Comparison of ENCODE assay signal across 19 cellular contexts in the genomic region with DNA sequence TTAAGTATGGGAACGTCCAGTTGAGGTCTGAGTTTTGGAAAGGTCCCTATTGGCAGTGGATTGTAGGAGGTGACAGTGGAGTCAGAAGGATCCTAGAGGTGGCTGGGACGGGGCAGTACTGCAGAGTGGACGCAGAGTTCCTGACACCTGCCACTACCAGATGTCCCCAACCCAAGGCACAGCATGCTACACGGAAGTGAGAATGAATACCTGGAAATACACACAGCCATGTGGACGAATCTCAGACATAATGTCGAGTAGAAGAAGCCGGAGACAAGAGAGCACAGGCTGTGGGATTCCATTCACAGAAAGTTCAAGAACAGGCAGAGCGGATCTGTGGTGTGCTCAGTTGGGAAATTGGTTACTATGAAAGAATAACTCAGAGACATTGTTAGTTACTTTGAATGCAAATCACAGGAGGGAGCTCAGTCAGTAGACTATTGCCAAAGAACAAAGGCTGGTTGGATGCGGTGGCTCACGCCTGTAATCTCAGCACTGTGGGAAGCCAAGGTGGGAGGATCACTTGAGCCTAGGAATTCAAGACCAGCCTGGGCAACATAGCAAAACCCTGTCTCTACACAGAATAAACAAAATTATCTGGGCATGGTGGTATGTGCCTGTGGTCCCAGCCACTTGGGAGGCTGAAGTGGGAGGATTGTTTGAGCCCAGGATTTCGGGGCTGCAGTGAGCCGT. TPM values are rescaled to one million over a fixed set of nuclear protein-coding genes. Genes with fewer than 3 reads are reported as not detected.
DNase-seq lines count a peak whose midpoint lies in the region; FAIRE-seq and TF ChIP-seq lines count a peak whose summit lies in the region.
"Had no signal": no experiment of that assay in that cellular context is flagged by ENCODE, and none has a peak within 500 bp of the region (broad histone marks: within the 10 kb centered on the region; RNA-seq: fewer than 3 reads in every experiment).

No MANE protein-coding gene starts in this region.

- no peak overlapping the region for H2BK5ac ChIP-seq in H9 (ENCODE audit: insufficient read length, low read length)
- peak overlapping the region; percentile 1 for H2BK5ac ChIP-seq in mesendoderm (ENCODE audit: low read length)

- DNase-seq in H9 (no peak), bronchial epithelial cell (ENCODE audit: low read depth) (no peak), mesendoderm (peak; percentile 85), NCI-H2196 (lab: John Stamatoyannopoulos, UW; ENCODE audit: unreplicated experiment) (no peak)
- DNase-seq in activated effector memory CD4-positive, alpha-beta T cell treated with anti-CD3 and anti-CD28 coated beads, Interleukin-2, amount 50 U/mL, for 16 hours, result no peak
- DNase-seq in stimulated activated CD4-positive, alpha-beta T cell treated with anti-CD3 and anti-CD28 coated beads, Interleukin-12 subunit alpha, Interleukin-12 subunit beta, amount 100 ng/mL, for 4 hours, result no peak
- no peak for DNase-seq in stimulated activated CD4-positive, alpha-beta T cell treated with anti-CD3 and anti-CD28 coated beads, Interleukin-4, amount 100 ng/mL, for 24 hours
- DNase-seq: CD8-positive, alpha-beta T cell; COR-L47; DMS153; H7 had no signal

- no peak overlapping the region for H2BK12ac ChIP-seq in H9 (ENCODE audit: insufficient read length, low read depth, low read length)

- no peaks in the 10 kb centered on the region for H3K36me3 ChIP-seq in bronchial epithelial cell (ENCODE audit: control insufficient read depth, insufficient read depth, low read length)
- H3K36me3 ChIP-seq in mesendoderm (ENCODE audit: control insufficient read depth, insufficient read depth, low read length), result no peaks in the 10 kb centered on the region

- H3K27me3 Mint-ChIP-seq in H9 (ENCODE audit: low read depth), result no peaks in the 10 kb centered on the region

- H3K4me2 ChIP-seq in H9 (ENCODE audit: insufficient read depth, insufficient read length, low read length) (no peak overlapping the region), mesendoderm (ENCODE audit: low read length) (no peak overlapping the region)
- H3K4me2 ChIP-seq: GM23338 had no signal

- peaks cover 6 to 7% of the 10 kb centered on the region in 2 experiments for H3K4me1 Mint-ChIP-seq in H9
- H3K4me1 Mint-ChIP-seq: CD14-positive monocyte, GM23338, IgD-negative memory B cell had no signal

- H3K79me2 ChIP-seq in H9 (ENCODE audit: insufficient read depth, low read length) (no peaks in the 10 kb centered on the region), mesendoderm (ENCODE audit: control insufficient read depth, insufficient read depth, low read length) (no peaks in the 10 kb centered on the region)

- no peaks in the 10 kb centered on the region for H4K20me1 ChIP-seq in H9 (ENCODE audit: control insufficient read depth, insufficient read depth, insufficient read length)

- H3K4ac ChIP-seq in H9 (ENCODE audit: low read depth, low read length) (no peak overlapping the region), mesendoderm (ENCODE audit: low read depth, low read length) (no peak overlapping the region)

- H3K9me3 ChIP-seq in H9 (ENCODE audit: control insufficient read depth, low read depth, low read length), result no peaks in the 10 kb centered on the region

- H4K5ac ChIP-seq in H9 (ENCODE audit: insufficient read length, low read depth, low read length) (no peak overlapping the region), mesendoderm (ENCODE audit: low read length) (no peak overlapping the region)

- peak; percentile 72 for FAIRE-seq in bronchial epithelial cell (lab: Jason Lieb, UNC)
- FAIRE-seq: D721Med, GM12891 had no signal

- H3K18ac ChIP-seq in H9 (ENCODE audit: insufficient read length, low read depth, low read length) (no peak overlapping the region), mesendoderm (ENCODE audit: low read length) (no peak overlapping the region)

- no peak overlapping the region for H2BK15ac ChIP-seq in H9 (ENCODE audit: low read depth, low read length)
- H2BK15ac ChIP-seq in mesendoderm (replicated peaks; ENCODE audit: low read depth), result no peak overlapping the region

- H2BK120ac ChIP-seq in H9 (ENCODE audit: low read depth, low read length, poor library complexity, severe bottlenecking) (no peak overlapping the region), mesendoderm (ENCODE audit: low read depth, low read length) (no peak overlapping the region)

- peak overlapping the region in 2 of 3 experiments; percentile 15 to 22; a peak in 3 of 7 replicates for H3K27ac Mint-ChIP-seq in H9
- H3K27ac Mint-ChIP-seq: CD14-positive monocyte; CD8-positive, alpha-beta T cell; GM23338; IgD-negative memory B cell had no signal

- no peak overlapping the region for H3K9ac ChIP-seq in H9 (ENCODE audit: extremely low read depth, insufficient read length, low read length)
- H3K9ac ChIP-seq in mesendoderm (ENCODE audit: low read length), result no peak overlapping the region

- no peaks in the 10 kb centered on the region for H3K23me2 ChIP-seq in H9 (ENCODE audit: insufficient read length, low read depth, low read length, poor library complexity, severe bottlenecking)

- no peak overlapping the region for H4K8ac ChIP-seq in H9 (replicated peaks; ENCODE audit: insufficient read length, low read depth, low read length)
- no peak overlapping the region for H4K8ac ChIP-seq in mesendoderm (ENCODE audit: low read depth, low read length)

- no peak overlapping the region for H3K4me3 Mint-ChIP-seq in H9
- H3K4me3 Mint-ChIP-seq: CD8-positive, alpha-beta T cell; GM23338; IgD-negative memory B cell had no signal

- H3K23ac ChIP-seq in H9 (ENCODE audit: insufficient read length, low read depth, low read length) (no peak overlapping the region), mesendoderm (ENCODE audit: low read length) (no peak overlapping the region)

- peaks cover 8 to 26% (median 23%) of the 10 kb centered on the region in 3 experiments; a peak in 6 of 7 replicates for H3K36me3 Mint-ChIP-seq in H9 (ENCODE audit: insufficient read depth in 1 of 3, low read depth in 3 of 3)
- H3K36me3 Mint-ChIP-seq: CD14-positive monocyte; CD8-positive, alpha-beta T cell; IgD-negative memory B cell had no signal

- H3K27me3 ChIP-seq in H9 (ENCODE audit: insufficient read depth, low read length) (no peaks in the 10 kb centered on the region), bronchial epithelial cell (ENCODE audit: control insufficient read depth, insufficient read depth, low read length) (no peaks in the 10 kb centered on the region), mesendoderm (ENCODE audit: insufficient read depth, low read length, poor library complexity) (no peaks in the 10 kb centered on the region)

- no peak overlapping the region for H3K4me3 ChIP-seq in bronchial epithelial cell (ENCODE audit: low read depth, low read length)
- no peak overlapping the region for H3K4me3 ChIP-seq in mesendoderm (ENCODE audit: low read length)
- H3K4me3 ChIP-seq: GM23338 had no signal

- no peak overlapping the region for H2AK5ac ChIP-seq in H9 (ENCODE audit: insufficient read length, low read length)
- H2AK5ac ChIP-seq in mesendoderm (ENCODE audit: low read length), result no peak overlapping the region

- H3K9me3 Mint-ChIP-seq in H9, result no peaks in the 10 kb centered on the region
- H3K9me3 Mint-ChIP-seq: CD8-positive, alpha-beta T cell; GM23338 had no signal

- no peak overlapping the region for H3K14ac ChIP-seq in H9 (ENCODE audit: insufficient read depth, low read length)

- TF ChIP-seq CTCF in H9 (conservative IDR thresholded peaks at IDR 0.05) (no peak), bronchial epithelial cell (IDR thresholded peaks at IDR 0.05; ENCODE audit: insufficient read depth, low read length, severe bottlenecking) (no peak)

- H3T11ph ChIP-seq in H9 (ENCODE audit: low read length), result no peak overlapping the region

- H3K4me1 ChIP-seq in H9 (ENCODE audit: insufficient read depth, low read length) (no peaks in the 10 kb centered on the region), mesendoderm (ENCODE audit: control insufficient read depth, low read depth, low read length) (peaks cover 3% of the 10 kb centered on the region)

- H3K56ac ChIP-seq in H9 (ENCODE audit: insufficient read length, low read depth, low read length), result no peak overlapping the region
- H3K56ac ChIP-seq in mesendoderm (ENCODE audit: low read length), result no peak overlapping the region

- H3K27ac ChIP-seq in H9 (ENCODE audit: insufficient read length, low read depth, low read length), result no peak overlapping the region
- H3K27ac ChIP-seq in mesendoderm (ENCODE audit: low read depth, low read length), result peak overlapping the region; percentile 34

- H2AFZ ChIP-seq in H9 (ENCODE audit: low read length), result no peak overlapping the region
- H2AFZ ChIP-seq: GM23338 had no signal

- H3K79me1 ChIP-seq in H9 (ENCODE audit: insufficient read depth, low read depth, low read length, poor library complexity, severe bottlenecking), result no peaks in the 10 kb centered on the region
- H3K79me1 ChIP-seq in mesendoderm (ENCODE audit: low read length), result no peaks in the 10 kb centered on the region

- no peak overlapping the region for H4K91ac ChIP-seq in H9 (ENCODE audit: insufficient read length, low read depth, low read length)

- no peak overlapping the region for H2BK20ac ChIP-seq in H9 (ENCODE audit: low read depth, low read length, poor library complexity, severe bottlenecking)

- WGBS in H9 (ENCODE audit: extremely low coverage, insufficient read length, low lambda C conversion rate), result no CpG with 5 or more reads among the region's 12 CpGs
- no CpG with 5 or more reads among the region's 12 CpGs for WGBS in mesendoderm (ENCODE audit: extremely low coverage, insufficient coverage, low lambda C conversion rate)

RNA-seq across cellular contexts. Expression of a gene that starts 37.4 kb away (rescaled TPM):
- total RNA-seq in H9 (2021) (8.4 and 8.9 TPM in 2 replicates), bronchial epithelial cell (4.5 and 7.4 TPM in 2 replicates)
- 2.8 TPM for polyA plus RNA-seq in mesendoderm (2013, experiment 1 of 2)
- 3.3 TPM for polyA plus RNA-seq in mesendoderm (2013, experiment 2 of 2)
- total RNA-seq: HT-29 had no signal

RNA-seq across cellular contexts. Expression of a gene that starts 44.9 kb away (rescaled TPM):
- 0.28 and 0.39 TPM in 2 replicates for total RNA-seq in H9 (2021)
- total RNA-seq in bronchial epithelial cell, result not detected in 2 replicates
- polyA plus RNA-seq in mesendoderm (2013, experiment 1 of 2), result 1.0 TPM
- polyA plus RNA-seq in mesendoderm (2013, experiment 2 of 2), result 0.98 TPM
- total RNA-seq: A673; CD8-positive, alpha-beta T cell; HT-29 had no signal
- polyA plus RNA-seq: BJ had no signal
